Comparison of ENCODE assay signal across 19 cellular contexts in the genomic region with DNA sequence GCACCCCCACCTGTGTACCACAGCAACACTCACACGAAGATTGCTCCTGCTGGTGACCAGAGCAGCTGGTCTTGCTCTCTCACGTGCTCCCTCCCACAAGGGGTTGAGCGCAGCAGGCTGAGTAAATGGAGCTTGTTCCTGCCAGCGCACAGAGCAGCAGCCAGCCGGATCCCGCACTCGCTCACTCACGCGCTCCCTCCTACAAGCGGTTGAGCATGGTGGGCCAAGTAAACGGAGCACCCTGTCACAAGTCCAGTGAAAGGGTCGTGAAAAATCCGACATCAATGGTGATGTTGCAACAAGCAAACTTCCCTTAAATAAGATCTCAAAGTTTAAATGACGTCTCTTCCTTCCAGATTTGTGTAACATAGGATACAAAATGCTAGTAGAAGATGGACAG.
"Had no signal": no experiment of that assay in that cellular context is flagged by ENCODE, and none has a peak within 500 bp of the region (broad histone marks: within the 10 kb centered on the region; RNA-seq: fewer than 3 reads in every experiment).

No MANE protein-coding gene starts in this region.

- FAIRE-seq: RCC 7860 had no signal

- H3K4me3 ChIP-seq: MG63, SJSA1, SK-N-MC had no signal

- H3K27ac ChIP-seq: SJSA1, SK-N-MC had no signal

- H3K27me3 ChIP-seq: MG63, SJSA1 had no signal

- H3K9me3 ChIP-seq: MG63, SJSA1 had no signal

- H3K36me3 ChIP-seq: MG63 had no signal

- H3K4me1 ChIP-seq: SJSA1 had no signal

- DNase-seq: IMR-90, Karpas-422, KG1, MG63, NCI-H1092 treated with DMSO at 0.1 percent for 48 hours, NCI-H1436, NCI-H187, NCI-H2029, NCI-H2081 treated with DMSO at 0.1 percent for 48 hours, NCI-H2171, NCI-H524, NCI-H526 treated with DMSO at 0.1 percent for 48 hours, NCI-H774, Right ventricle myocardium superior, RPMI8226, SIG-M5 had no signal
